ENCODE assay signal across 1 cellular context in genomic region chr1:46615088-46615487, GRCh38.
TF ChIP-seq lines count a peak whose summit lies in the region.

No MANE protein-coding gene starts in this region.

TF ChIP-seq in HEK293, 187 proteins besides CTCF, POLR2A, EP300 and RAD21 (continued from another document):
- TF ChIP-seq PATZ1 (tag by site-specific recombination; IDR thresholded peaks at IDR 0.05) (no peak), ZNF629 (tag by site-specific recombination; IDR thresholded peaks at IDR 0.05) (no peak), ZFHX2 (tag by site-specific recombination; conservative IDR thresholded peaks at IDR 0.05) (peak; percentile 61), ZBTB1 (tag by site-specific recombination; IDR thresholded peaks at IDR 0.05) (no peak)
